ENCODE assay signal across 14 cellular contexts in the genomic region with DNA sequence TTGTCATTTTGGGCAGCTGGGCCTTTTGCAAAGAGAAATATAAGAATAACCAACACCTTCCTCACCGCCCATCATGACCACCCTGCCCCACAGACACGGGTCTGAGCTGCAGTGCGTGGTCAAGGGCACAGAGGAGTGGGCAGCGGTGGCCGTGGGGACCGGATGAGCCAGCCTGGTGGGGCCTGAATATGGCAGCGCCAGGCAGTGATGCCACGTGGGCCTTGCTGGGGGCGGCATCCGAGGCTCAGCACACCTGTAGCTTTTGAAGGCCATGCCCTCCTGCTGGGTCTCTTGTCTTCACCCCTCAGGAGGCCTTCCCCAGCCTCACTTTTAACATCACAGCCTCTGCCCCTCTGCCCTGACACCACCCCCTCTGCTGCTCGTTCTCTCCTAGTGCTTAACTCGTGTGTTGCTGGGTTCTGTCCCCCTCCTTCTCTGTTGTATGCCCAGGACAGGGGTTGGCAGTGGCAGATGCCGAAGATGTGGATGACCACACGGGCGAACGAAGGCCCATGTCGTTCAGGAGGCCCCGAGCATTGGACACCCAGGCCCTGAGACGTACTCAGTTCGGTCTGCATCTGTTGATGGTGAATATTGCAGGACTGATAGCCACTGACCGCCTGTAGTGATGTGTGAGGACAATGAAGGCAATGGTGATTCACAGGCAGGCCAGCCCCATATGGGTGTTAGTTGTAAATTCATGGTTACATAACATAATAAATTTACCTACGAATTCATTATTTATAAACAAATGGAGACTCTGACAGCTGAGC. TPM values are rescaled to one million over a fixed set of nuclear protein-coding genes. Genes with fewer than 3 reads are reported as not detected.
DNase-seq lines count a peak whose midpoint lies in the region; ATAC-seq and TF ChIP-seq lines count a peak whose summit lies in the region.
"Had no signal": no experiment of that assay in that cellular context is flagged by ENCODE, and none has a peak within 500 bp of the region (broad histone marks: within the 10 kb centered on the region; RNA-seq: fewer than 3 reads in every experiment).

No MANE protein-coding gene starts in this region.

- H3K9me3 Mint-ChIP-seq in activated T-cell treated with anti-CD3 and anti-CD28 coated beads, Interleukin-2, amount 50 U/mL, for 24 hours: peaks cover 2% of the 10 kb centered on the region
- H3K9me3 Mint-ChIP-seq in activated T-cell treated with anti-CD3 and anti-CD28 coated beads, Interleukin-2, amount 50 U/mL, for 4 hours: peaks cover 21% of the 10 kb centered on the region
- peaks cover 7% of the 10 kb centered on the region for H3K9me3 Mint-ChIP-seq in activated T-helper 17 cell treated with anti-CD3 and anti-CD28 coated beads, Interleukin-2, amount 50 U/mL, for 72 hours
- peaks cover 7% of the 10 kb centered on the region for H3K9me3 Mint-ChIP-seq in type B pancreatic cell
- H3K9me3 Mint-ChIP-seq: neural progenitor cell had no signal

- no peak for TF ChIP-seq CTCF in type B pancreatic cell (conservative IDR thresholded peaks at IDR 0.05)

- no peaks in the 10 kb centered on the region for H3K27me3 Mint-ChIP-seq in activated T-cell treated with anti-CD3 and anti-CD28 coated beads, Interleukin-2, amount 50 U/mL, for 24 hours
- H3K27me3 Mint-ChIP-seq in activated T-cell treated with anti-CD3 and anti-CD28 coated beads, Interleukin-2, amount 50 U/mL, for 4 hours (ENCODE audit: low read depth): peaks cover 6% of the 10 kb centered on the region
- H3K27me3 Mint-ChIP-seq in activated T-helper 17 cell treated with anti-CD3 and anti-CD28 coated beads, Interleukin-2, amount 50 U/mL, for 72 hours: no peaks in the 10 kb centered on the region
- no peaks in the 10 kb centered on the region for H3K27me3 Mint-ChIP-seq in type B pancreatic cell
- H3K27me3 Mint-ChIP-seq: activated naive CD8-positive, alpha-beta T cell treated with anti-CD3 and anti-CD28 coated beads, Interleukin-2, amount 10 ng/mL, durations not matched to agents 7 days and 5 days had no signal

- no peak overlapping the region for H3K27ac Mint-ChIP-seq in activated T-cell treated with anti-CD3 and anti-CD28 coated beads, Interleukin-2, amount 50 U/mL, for 24 hours
- peak overlapping the region; percentile 7 for H3K27ac Mint-ChIP-seq in activated T-helper 17 cell treated with anti-CD3 and anti-CD28 coated beads, Interleukin-2, amount 50 U/mL, for 72 hours
- no peak overlapping the region for H3K27ac Mint-ChIP-seq in type B pancreatic cell
- H3K27ac Mint-ChIP-seq: neural progenitor cell had no signal

- DNase-seq in activated T-cell treated with anti-CD3 and anti-CD28 coated beads, Interleukin-2, amount 50 U/mL, for 24 hours: peak; percentile 28
- DNase-seq in activated T-cell treated with anti-CD3 and anti-CD28 coated beads, Interleukin-2, amount 50 U/mL, for 4 hours: no peak
- peak; percentile 26 for DNase-seq in left lobe of liver (ENCODE audit: low spot score)
- peak; percentile 62 for DNase-seq in type B pancreatic cell (ENCODE audit: extremely low spot score, unreplicated experiment)
- DNase-seq in NCI-H2171 (lab: John Stamatoyannopoulos, UW): no peak
- no peak for DNase-seq in activated CD4-positive, alpha-beta T cell treated with anti-CD3 and anti-CD28 coated beads, Interleukin-2, amount 50 U/mL, for 4 hours
- DNase-seq: activated naive CD8-positive, alpha-beta T cell treated with anti-CD3 and anti-CD28 coated beads, Interleukin-2, amount 10 ng/mL, durations not matched to agents 7 days and 5 days; hippocampal formation; NCI-H187; NCI-H69; SHP77 had no signal

- no peak overlapping the region for H3K4me3 Mint-ChIP-seq in activated T-cell treated with anti-CD3 and anti-CD28 coated beads, Interleukin-2, amount 50 U/mL, for 24 hours
- H3K4me3 Mint-ChIP-seq in activated T-cell treated with anti-CD3 and anti-CD28 coated beads, Interleukin-2, amount 50 U/mL, for 4 hours: no peak overlapping the region
- no peak overlapping the region for H3K4me3 Mint-ChIP-seq in activated T-helper 17 cell treated with anti-CD3 and anti-CD28 coated beads, Interleukin-2, amount 50 U/mL, for 72 hours
- H3K4me3 Mint-ChIP-seq in type B pancreatic cell: no peak overlapping the region
- H3K4me3 Mint-ChIP-seq: activated naive CD8-positive, alpha-beta T cell treated with anti-CD3 and anti-CD28 coated beads, Interleukin-2, amount 10 ng/mL, durations not matched to agents 7 days and 5 days; neural progenitor cell had no signal

- peaks cover 44% of the 10 kb centered on the region for H3K4me1 Mint-ChIP-seq in activated T-cell treated with anti-CD3 and anti-CD28 coated beads, Interleukin-2, amount 50 U/mL, for 24 hours (ENCODE audit: low read depth)
- H3K4me1 Mint-ChIP-seq in activated T-cell treated with anti-CD3 and anti-CD28 coated beads, Interleukin-2, amount 50 U/mL, for 4 hours (ENCODE audit: low read depth): peaks cover 22% of the 10 kb centered on the region
- H3K4me1 Mint-ChIP-seq in activated T-helper 17 cell treated with anti-CD3 and anti-CD28 coated beads, Interleukin-2, amount 50 U/mL, for 72 hours: peaks cover 14% of the 10 kb centered on the region
- H3K4me1 Mint-ChIP-seq in type B pancreatic cell (ENCODE audit: unreplicated experiment): peaks cover 10% of the 10 kb centered on the region
- H3K4me1 Mint-ChIP-seq: neural progenitor cell had no signal

- ATAC-seq in activated T-cell treated with anti-CD3 and anti-CD28 coated beads, Interleukin-2, amount 50 U/mL, for 4 hours: no peak
- no peak for ATAC-seq in activated T-helper 17 cell treated with anti-CD3 and anti-CD28 coated beads, Interleukin-2, amount 50 U/mL, for 72 hours (replicated peaks)
- no peak for ATAC-seq in left lobe of liver
- ATAC-seq in HG03565 (IDR thresholded peaks at IDR 0.05; ENCODE audit: unreplicated experiment): no peak

- peaks cover 41% of the 10 kb centered on the region for H3K36me3 Mint-ChIP-seq in activated T-cell treated with anti-CD3 and anti-CD28 coated beads, Interleukin-2, amount 50 U/mL, for 24 hours (ENCODE audit: low read depth)
- H3K36me3 Mint-ChIP-seq in activated T-cell treated with anti-CD3 and anti-CD28 coated beads, Interleukin-2, amount 50 U/mL, for 4 hours (ENCODE audit: insufficient read depth): peaks cover 2% of the 10 kb centered on the region
- H3K36me3 Mint-ChIP-seq in activated T-helper 17 cell treated with anti-CD3 and anti-CD28 coated beads, Interleukin-2, amount 50 U/mL, for 72 hours (ENCODE audit: low read depth): peaks cover 46% of the 10 kb centered on the region
- H3K36me3 Mint-ChIP-seq in type B pancreatic cell: peaks cover 6% of the 10 kb centered on the region
- H3K36me3 Mint-ChIP-seq: neural progenitor cell had no signal

RNA-seq across cellular contexts. Expression of a gene that starts 46.0 kb away (rescaled TPM):
- 10 to 100 TPM; 17.2 to 22.8 (median 22.2) TPM for total RNA-seq in activated T-cell treated with anti-CD3 and anti-CD28 coated beads, Interleukin-2, amount 50 U/mL, for 4 hours
- 10 to 100 TPM; 49.5 to 78.1 TPM for total RNA-seq in activated T-helper 17 cell treated with anti-CD3 and anti-CD28 coated beads, Interleukin-2, amount 50 U/mL, for 72 hours
- 0.81 TPM for total RNA-seq in left lobe of liver
- 7.9 and 13.4 TPM in 2 replicates for total RNA-seq in type B pancreatic cell (ENCODE audit: low replicate concordance)

Comparison
In these comparisons a context has a peak if more than half of its experiments do, and no peak if none do; other contexts are left out.
1. DNase-seq: peak in activated T-cell treated with anti-CD3 and anti-CD28 coated beads, Interleukin-2, amount 50 U/mL, for 24 hours (single experiment), left lobe of liver (single experiment) and type B pancreatic cell (single experiment); none in activated T-cell treated with anti-CD3 and anti-CD28 coated beads, Interleukin-2, amount 50 U/mL, for 4 hours (single experiment), NCI-H2171 (single experiment) and activated CD4-positive, alpha-beta T cell treated with anti-CD3 and anti-CD28 coated beads, Interleukin-2, amount 50 U/mL, for 4 hours (0 of 2).